ENCODE assay signal across 8 cellular contexts in genomic region chr12:31958601-31959000, GRCh38. TPM values are rescaled to one million over a fixed set of nuclear protein-coding genes. Genes with fewer than 3 reads are reported as not detected.
A peak's percentile ranks its signal among the peaks of the same experiment; 100 is the strongest.
DNase-seq lines count a peak whose midpoint lies in the region; ATAC-seq, FAIRE-seq and TF ChIP-seq lines count a peak whose summit lies in the region.

No MANE protein-coding gene starts in this region.

- no peak for TF ChIP-seq POLR2A in H54 (IDR thresholded peaks at IDR 0.05; ENCODE audit: low read depth, low read length)
- no peak for TF ChIP-seq POLR2A in gastrocnemius medialis (IDR thresholded peaks at IDR 0.05)

- intact Hi-C loops in gastrocnemius medialis (cut with DNase I; ENCODE audit: low total_unique reads), result loop anchor here (10.0 kb wide), 1 partner anchor 634 kb away; the partner anchor contains the start of gene SINHCAF
- intact Hi-C loops in sciatic nerve (cut with DNase I), result no loop called here

- H3K27me3 ChIP-seq in gastrocnemius medialis, result no peaks in the 10 kb centered on the region

- H3K36me3 ChIP-seq in SK-N-MC (ENCODE audit: insufficient read depth, low read length) (peaks cover 19% of the 10 kb centered on the region), gastrocnemius medialis (no peaks in the 10 kb centered on the region)

- H3K9me3 ChIP-seq in SK-N-MC (ENCODE audit: low read depth, low read length) (no peaks in the 10 kb centered on the region), gastrocnemius medialis (no peaks in the 10 kb centered on the region)

- peaks cover 21 to 34% of the 10 kb centered on the region in 2 donors for H3K4me1 ChIP-seq in gastrocnemius medialis

- no peak for TF ChIP-seq CTCF in fibroblast of the aortic adventitia (IDR thresholded peaks at IDR 0.05; ENCODE audit: insufficient read depth, low read length)
- TF ChIP-seq CTCF in gastrocnemius medialis (IDR thresholded peaks at IDR 0.05 in 4 of 5, conservative IDR thresholded peaks at IDR 0.05 in 1 of 5), result no peak

- FAIRE-seq in H54 (lab: Jason Lieb, UNC), result peak; percentile 11

- DNase-seq in H54 (ENCODE audit: insufficient read length, low spot score) (no peak), SK-N-MC (ENCODE audit: low read depth, low spot score) (no peak), fibroblast of the aortic adventitia (ENCODE audit: low read depth) (no peak), gastrocnemius medialis (no peak), midbrain (lab: John Stamatoyannopoulos, UW) (no peak), sciatic nerve (ENCODE audit: low spot score) (no peak), NCI-H1930 (lab: John Stamatoyannopoulos, UW) (no peak)

- H3K27ac ChIP-seq in SK-N-MC, result peak overlapping the region; percentile 80; the same call in 1 of the 2 replicates
- H3K27ac ChIP-seq in gastrocnemius medialis, result peak overlapping the region; percentile 81 to 91 (median 84)

- ATAC-seq in gastrocnemius medialis (no peak), HG03439 (IDR thresholded peaks at IDR 0.05; ENCODE audit: unreplicated experiment) (no peak), sciatic nerve (no peak)

- H3K4me3 ChIP-seq in SK-N-MC (peak overlapping the region; percentile 99), fibroblast of the aortic adventitia (ENCODE audit: low read depth, low read length) (peak overlapping the region; percentile 84), gastrocnemius medialis (peak overlapping the region; percentile 62 to 76 (median 68))

- H3K9ac ChIP-seq in SK-N-MC (ENCODE audit: insufficient read length), result peak overlapping the region; percentile 78

- in situ Hi-C loops in gastrocnemius medialis (cut with MboI; ENCODE audit: low sequenced_read_pairs in 4 of 4), result loop anchor here in 2 of 4 donors (25.0 kb wide), 1 partner anchor 296 kb away; the partner anchor contains the start of gene ETFBKMT (in 2 of the 2)

RNA-seq across cellular contexts. Expression of gene RESF1, which starts 0.6 kb away (rescaled TPM):
- 46.4 and 54.7 TPM in 2 replicates for total RNA-seq in fibroblast of the aortic adventitia (ENCODE audit: low replicate concordance)
- 10 to 100 TPM; 16.0 to 31.7 (median 17.7) TPM for total RNA-seq in gastrocnemius medialis
- total RNA-seq in sciatic nerve, result 65.4 TPM
